ENCODE assay signal across 8 cellular contexts in genomic region chr11:78000193-78000592, GRCh38. TPM values are rescaled to one million over a fixed set of nuclear protein-coding genes. Genes with fewer than 3 reads are reported as not detected.
DNase-seq lines count a peak whose midpoint lies in the region; ATAC-seq and TF ChIP-seq lines count a peak whose summit lies in the region.

No MANE protein-coding gene starts in this region.

- no peak overlapping the region for H3K27ac Mint-ChIP-seq in endodermal cell

- H3K9ac ChIP-seq in endodermal cell (ENCODE audit: extremely low read depth, low read length, poor library complexity, severe bottlenecking), result no peak overlapping the region

- H3K27me3 ChIP-seq in endodermal cell (ENCODE audit: control insufficient read depth, insufficient read depth, low read length, poor library complexity, severe bottlenecking) (no peaks in the 10 kb centered on the region), thoracic aorta (replicated peaks; ENCODE audit: insufficient read depth) (no peaks in the 10 kb centered on the region)

- TF ChIP-seq CTCF in GM10248 (IDR thresholded peaks at IDR 0.05; ENCODE audit: control extremely low read depth, extremely low read depth, low read depth, missing control alignments), result peak; percentile 65
- peak; percentile 86 for TF ChIP-seq CTCF in endodermal cell (conservative IDR thresholded peaks at IDR 0.05)
- peak; percentile 45 for TF ChIP-seq CTCF in thoracic aorta (IDR thresholded peaks at IDR 0.05)

- H3K9me3 ChIP-seq in endodermal cell (ENCODE audit: control insufficient read depth, low read length) (no peaks in the 10 kb centered on the region), thoracic aorta (no peaks in the 10 kb centered on the region)

- H3K4me1 ChIP-seq in endodermal cell (ENCODE audit: control insufficient read depth, insufficient read depth, low read length), result no peaks in the 10 kb centered on the region
- no peaks in the 10 kb centered on the region for H3K4me1 ChIP-seq in thoracic aorta (ENCODE audit: control insufficient read depth in 1 of 2, low read depth in 2 of 2)

- H3K4me3 ChIP-seq in endodermal cell (ENCODE audit: low read length), result no peak overlapping the region
- H3K4me3 ChIP-seq in thoracic aorta, result no peak overlapping the region

- H3K9me3 Mint-ChIP-seq in endodermal cell, result no peaks in the 10 kb centered on the region

- H3K4me1 Mint-ChIP-seq in endodermal cell, result peaks cover 9% of the 10 kb centered on the region

- H3K4me3 Mint-ChIP-seq in endodermal cell, result no peak overlapping the region

- H3K36me3 Mint-ChIP-seq in endodermal cell (ENCODE audit: low read depth), result no peaks in the 10 kb centered on the region

- no peak overlapping the region for H3K27ac ChIP-seq in endodermal cell (ENCODE audit: low read depth, low read length)
- no peak overlapping the region for H3K27ac ChIP-seq in thoracic aorta

- ATAC-seq in HG03280 (IDR thresholded peaks at IDR 0.05; ENCODE audit: unreplicated experiment) (peak; percentile 84), thoracic aorta (ENCODE audit: insufficient number of reproducible peaks, low FRiP score, low read depth) (no peak), HG03095 (IDR thresholded peaks at IDR 0.05; ENCODE audit: unreplicated experiment) (no peak)

- POLR2A ChIA-PET in GM10248 (lab: Yijun Ruan, JAX), result no interaction called here

- DNase-seq in GM10248 (ENCODE audit: extremely low spot score), result peak; percentile 64
- DNase-seq in NCI-H460 (ENCODE audit: extremely low read depth, low read depth), result peak; percentile 50
- DNase-seq in activated CD4-positive, alpha-beta T cell treated with anti-CD3 and anti-CD28 coated beads, Interleukin-2, amount 50 U/mL, for 24 hours (ENCODE audit: low read depth in 1 of 2, low spot score in 1 of 2), result peak; percentile 6 to 40
- peak; percentile 86 for DNase-seq in endodermal cell
- DNase-seq in myocyte (ENCODE audit: low read depth), result peak; percentile 80
- DNase-seq in thoracic aorta (ENCODE audit: low spot score), result no peak

- H3K36me3 ChIP-seq in endodermal cell (ENCODE audit: control insufficient read depth, insufficient read depth, low read length) (no peaks in the 10 kb centered on the region), thoracic aorta (no peaks in the 10 kb centered on the region)

- WGBS in endodermal cell (ENCODE audit: insufficient coverage in 1 of 2, insufficient read length in 1 of 2), 2 experiments, result 33 to 50% methylated on average over 1 of the region's 1 CpG

- peaks cover 8% of the 10 kb centered on the region for H3K27me3 Mint-ChIP-seq in endodermal cell (ENCODE audit: insufficient read depth)

- CTCF ChIA-PET in GM10248 (lab: Yijun Ruan, JAX), result interaction anchor here (0.7 to 3.6 kb wide), 21 partner anchors 8 to 564 kb away, joined by 3 to 16 read pairs (median 4); partner anchors contain the start of gene ALG8

RNA-seq across cellular contexts. Expression of gene INTS4, which starts 5.7 kb away (rescaled TPM):
- total RNA-seq in NCI-H460 (2014; rRNA removed; shearing (Covaris generic)), result 17.6 and 27.2 TPM in 2 replicates
- polyA plus RNA-seq in NCI-H460 (2014; cell fraction: nucleus; rRNA removed), result 30.1 and 34.9 TPM in 2 replicates
- 10 to 100 TPM; 37.2 to 42.0 TPM for total RNA-seq in endodermal cell
- 38.8 TPM for polyA plus RNA-seq in endodermal cell (2013, experiment 1 of 2)
- polyA plus RNA-seq in endodermal cell (2013, experiment 2 of 2), result 38.8 TPM
- 22.1 and 24.7 TPM in 2 replicates for total RNA-seq in myocyte
- 18.4 TPM for polyA plus RNA-seq in myocyte (2012)
- 10 to 100 TPM; 23.4 to 31.1 TPM for total RNA-seq in thoracic aorta

RNA-seq across cellular contexts. Expression of gene KCTD14, which starts 22.9 kb away (rescaled TPM):
- 0.66 and 0.82 TPM in 2 replicates for total RNA-seq in NCI-H460 (2014; rRNA removed; shearing (Covaris generic))
- 0.07 and 1.7 TPM in 2 replicates for polyA plus RNA-seq in NCI-H460 (2014; cell fraction: nucleus; rRNA removed)
- 10 to 100 TPM in 1 of 2 donors, 1 to 10 TPM in 1; 8.6 to 12.8 TPM for total RNA-seq in endodermal cell
- polyA plus RNA-seq in endodermal cell (2013, experiment 1 of 2), result 4.2 TPM
- 2.6 TPM for polyA plus RNA-seq in endodermal cell (2013, experiment 2 of 2)
- 0.35 and 1.2 TPM in 2 replicates for total RNA-seq in myocyte
- 0.38 TPM for polyA plus RNA-seq in myocyte (2012)
- 1 to 10 TPM in 1 of 2 donors, under 1 TPM in 1; 0.81 to 5.6 TPM for total RNA-seq in thoracic aorta
